Comparison of ENCODE assay signal across 21 cellular contexts in the genomic region with DNA sequence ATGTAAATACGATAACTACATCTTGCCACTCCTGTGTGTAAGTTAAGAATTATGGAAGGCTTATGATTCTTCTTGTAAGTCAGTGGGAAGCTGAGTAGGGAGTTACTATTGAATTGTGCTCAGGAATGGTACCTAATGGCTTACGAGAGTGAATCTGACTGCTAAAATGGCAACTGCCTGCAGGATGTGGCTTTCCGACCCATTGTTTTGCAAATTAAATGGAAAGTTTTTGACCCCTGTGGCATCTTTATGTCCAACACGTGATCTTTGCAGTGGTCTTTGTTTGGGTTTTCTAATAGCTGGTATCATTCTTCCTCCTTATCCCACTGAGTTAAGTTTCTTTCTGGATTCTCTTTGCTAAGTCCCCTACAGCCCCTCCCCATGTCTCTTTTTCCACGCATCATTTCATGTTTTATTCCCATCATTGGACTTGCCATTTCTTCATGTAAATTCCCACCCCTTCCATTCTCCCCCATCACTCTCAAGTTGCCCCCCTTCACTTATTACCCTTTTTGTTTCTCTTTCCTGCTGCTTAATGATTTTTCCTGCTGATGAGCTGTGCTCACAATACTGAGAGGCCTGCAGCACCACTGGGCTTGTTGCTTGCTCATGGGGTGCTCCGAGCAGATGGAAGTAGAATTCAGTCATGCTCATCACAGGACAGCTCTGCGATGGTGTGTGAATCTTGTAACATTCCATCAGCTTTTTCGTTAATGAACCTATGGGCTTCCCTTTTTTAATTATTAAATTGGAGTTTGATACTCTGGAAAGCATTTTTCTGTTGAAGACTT.
"Had no signal": no experiment of that assay in that cellular context is flagged by ENCODE, and none has a peak within 500 bp of the region (broad histone marks: within the 10 kb centered on the region; RNA-seq: fewer than 3 reads in every experiment).

No MANE protein-coding gene starts in this region.

- H3K27ac ChIP-seq: adrenal gland, colonic mucosa, foreskin keratinocyte, skin epidermis, tibial artery, uterus had no signal

- H3K27me3 ChIP-seq: adrenal gland, colonic mucosa, tibial artery, uterus had no signal

- H3K4me1 Mint-ChIP-seq: activated CD8-positive, alpha-beta memory T cell treated with anti-CD3 and anti-CD28 coated beads, Interleukin-2, amount 10 ng/mL, durations not matched to agents 7 days and 5 days; memory B cell; naive thymus-derived CD8-positive, alpha-beta T cell had no signal

- ATAC-seq: activated CD8-positive, alpha-beta memory T cell treated with anti-CD3 and anti-CD28 coated beads, Interleukin-2, amount 10 ng/mL, durations not matched to agents 7 days and 5 days; foreskin keratinocyte; left ventricle myocardium superior; naive thymus-derived CD8-positive, alpha-beta T cell; right cardiac atrium had no signal

- H3K36me3 Mint-ChIP-seq: activated CD8-positive, alpha-beta memory T cell treated with anti-CD3 and anti-CD28 coated beads, Interleukin-2, amount 10 ng/mL, durations not matched to agents 7 days and 5 days; memory B cell; naive thymus-derived CD8-positive, alpha-beta T cell had no signal

- H3K9me3 Mint-ChIP-seq: activated T-helper 2 cell treated with anti-CD3 and anti-CD28 coated beads, Interferon-gamma antibody, Interleukin-2, Interleukin-4, amounts not matched to agents 10 μg/mL and 5 μg/mL and 100 μg/mL, durations not matched to agents 14 hours and 24 hours and 36 hours had no signal

- H3K36me3 ChIP-seq: adrenal gland, colonic mucosa, tibial artery, uterus had no signal

- H3K4me1 ChIP-seq: adrenal gland, colonic mucosa, foreskin keratinocyte, tibial artery, uterus had no signal

- H3K9me3 ChIP-seq: adrenal gland, colonic mucosa, tibial artery, uterus had no signal

- H3K27ac Mint-ChIP-seq: activated CD8-positive, alpha-beta memory T cell treated with anti-CD3 and anti-CD28 coated beads, Interleukin-2, amount 10 ng/mL, durations not matched to agents 7 days and 5 days; activated T-helper 2 cell treated with anti-CD3 and anti-CD28 coated beads, Interferon-gamma antibody, Interleukin-2, Interleukin-4, amounts not matched to agents 10 μg/mL and 5 μg/mL and 100 μg/mL, durations not matched to agents 14 hours and 24 hours and 36 hours; memory B cell; naive thymus-derived CD8-positive, alpha-beta T cell; progenitor cell of endocrine pancreas had no signal

- H3K27me3 Mint-ChIP-seq: activated CD8-positive, alpha-beta memory T cell treated with anti-CD3 and anti-CD28 coated beads, Interleukin-2, amount 10 ng/mL, durations not matched to agents 7 days and 5 days; naive thymus-derived CD8-positive, alpha-beta T cell had no signal

- DNase-seq: activated CD4-positive, alpha-beta T cell treated with anti-CD3 and anti-CD28 coated beads for 1 hour; activated CD4-positive, alpha-beta T cell treated with anti-CD3 and anti-CD28 coated beads, Interleukin-2, amount 50 U/mL, for 48 hours; activated CD8-positive, alpha-beta memory T cell treated with anti-CD3 and anti-CD28 coated beads, Interleukin-2, amount 10 ng/mL, durations not matched to agents 7 days and 5 days; activated naive CD4-positive, alpha-beta T cell treated with anti-CD3 and anti-CD28 coated beads, Interleukin-2, amount 50 U/mL, for 16 hours; activated T-cell treated with anti-CD3 and anti-CD28 coated beads, Interleukin-2, amount 50 U/mL, for 1 hour; adrenal gland; colonic mucosa; foreskin keratinocyte; left ventricle myocardium superior; naive thymus-derived CD8-positive, alpha-beta T cell; right cardiac atrium; stimulated activated CD4-positive, alpha-beta T cell treated with anti-CD3 and anti-CD28 coated beads, Interleukin-15, amount 100 ng/mL, for 24 hours; stimulated activated CD4-positive, alpha-beta T cell treated with anti-CD3 and anti-CD28 coated beads, Interleukin-4, amount 100 ng/mL, for 1 hour; stimulated activated naive CD4-positive, alpha-beta T cell; T1000; tibial artery; uterus had no signal

- H3K4me3 ChIP-seq: adrenal gland, colonic mucosa, skin epidermis, tibial artery, uterus had no signal

- H3K4me3 Mint-ChIP-seq: activated CD8-positive, alpha-beta memory T cell treated with anti-CD3 and anti-CD28 coated beads, Interleukin-2, amount 10 ng/mL, durations not matched to agents 7 days and 5 days; memory B cell; naive thymus-derived CD8-positive, alpha-beta T cell had no signal
